Comparison of ENCODE assay signal across 8 cellular contexts in genomic region chr11:3920148-3920852, GRCh38.
DNase-seq lines count a peak whose midpoint lies in the region; ATAC-seq and TF ChIP-seq lines count a peak whose summit lies in the region.

No MANE protein-coding gene starts in this region.

- POLR2A ChIA-PET in CD4-positive, alpha-beta T cell (lab: Charles Lee): interaction anchor here (1.0 kb wide), 1 partner anchor 122 kb away, joined by 3 read pairs; no protein-coding TSS in a partner anchor

- CTCF ChIA-PET in CD4-positive, alpha-beta T cell (lab: Charles Lee): no interaction called here

- peak in 9 of 10 experiments; percentile 44 to 70 (median 60) for DNase-seq in CD4-positive, alpha-beta T cell
- DNase-seq in SW480 (ENCODE audit: low spot score): peak; percentile 79
- peak; percentile 75 for DNase-seq in activated naive CD8-positive, alpha-beta T cell treated with anti-CD3 and anti-CD28 coated beads, Interleukin-2, amount 50 U/mL, for 24 hours
- DNase-seq in psoas muscle: peak; percentile 60 to 65
- DNase-seq in NCI-H146 (lab: John Stamatoyannopoulos, UW): no peak
- no peak for DNase-seq in GM23338 (ENCODE audit: low spot score)

- H3K4me1 ChIP-seq in psoas muscle (peaks cover 20% of the 10 kb centered on the region), GM23338 (ENCODE audit: insufficient read depth) (no peaks in the 10 kb centered on the region)

- intact Hi-C loops in CD4-positive, alpha-beta T cell (cut with DNase I, micrococcal nuclease): no loop called here
- intact Hi-C loops in psoas muscle (cut with DNase I): no loop called here

- no peaks in the 10 kb centered on the region; the same call in 1 of the 2 replicates for H3K9me2 ChIP-seq in GM23338 (ENCODE audit: insufficient read depth)

- peaks cover 70% of the 10 kb centered on the region for H3K4me1 Mint-ChIP-seq in CD4-positive, alpha-beta T cell (ENCODE audit: low read depth)
- peaks cover 75% of the 10 kb centered on the region for H3K4me1 Mint-ChIP-seq in activated naive CD8-positive, alpha-beta T cell treated with anti-CD3 and anti-CD28 coated beads, Interleukin-2, amount 50 U/mL, for 24 hours
- no peaks in the 10 kb centered on the region for H3K4me1 Mint-ChIP-seq in GM23338

- no peaks in the 10 kb centered on the region for H3K27me3 ChIP-seq in CD4-positive, alpha-beta T cell (ENCODE audit: control insufficient read depth, insufficient read depth, low read length)
- H3K27me3 ChIP-seq in psoas muscle (ENCODE audit: insufficient read depth in 3 of 3, low read length in 2 of 3): no peaks in the 10 kb centered on the region
- no peaks in the 10 kb centered on the region for H3K27me3 ChIP-seq in GM23338 (ENCODE audit: insufficient read depth)

- no peaks in the 10 kb centered on the region for H3F3A ChIP-seq in GM23338 (replicated peaks; ENCODE audit: low read depth)

- ATAC-seq in CD4-positive, alpha-beta T cell (ENCODE audit: poor library complexity): peak; percentile 80
- ATAC-seq in HG02798 (IDR thresholded peaks at IDR 0.05; ENCODE audit: poor library complexity, unreplicated experiment): peak; percentile 74
- ATAC-seq in activated naive CD8-positive, alpha-beta T cell treated with anti-CD3 and anti-CD28 coated beads, Interleukin-2, amount 50 U/mL, for 24 hours: peak; percentile 80
- peak; percentile 56 to 67 (median 62) for ATAC-seq in psoas muscle
- ATAC-seq in GM18870 (IDR thresholded peaks at IDR 0.05; ENCODE audit: unreplicated experiment): no peak
- ATAC-seq in GM23338: no peak

- H4K20me1 ChIP-seq in GM23338 (replicated peaks; ENCODE audit: insufficient read depth): no peaks in the 10 kb centered on the region

- no peak for TF ChIP-seq CTCF in CD4-positive, alpha-beta T cell (IDR thresholded peaks at IDR 0.05)
- TF ChIP-seq CTCF in psoas muscle (IDR thresholded peaks at IDR 0.05) (no peak), GM23338 (conservative IDR thresholded peaks at IDR 0.05; ENCODE audit: low read depth in 2 of 2) (no peak)

- no peak overlapping the region for H3K4me3 ChIP-seq in psoas muscle
- no peak overlapping the region for H3K4me3 ChIP-seq in GM23338

- H3K27ac Mint-ChIP-seq in CD4-positive, alpha-beta T cell: peak overlapping the region; percentile 70
- peak overlapping the region; percentile 57 for H3K27ac Mint-ChIP-seq in activated naive CD8-positive, alpha-beta T cell treated with anti-CD3 and anti-CD28 coated beads, Interleukin-2, amount 50 U/mL, for 24 hours
- H3K27ac Mint-ChIP-seq in GM23338: no peak overlapping the region

- H3K4me3 Mint-ChIP-seq in CD4-positive, alpha-beta T cell: peak overlapping the region; percentile 48
- no peak overlapping the region for H3K4me3 Mint-ChIP-seq in activated naive CD8-positive, alpha-beta T cell treated with anti-CD3 and anti-CD28 coated beads, Interleukin-2, amount 50 U/mL, for 24 hours
- no peak overlapping the region for H3K4me3 Mint-ChIP-seq in GM23338

- H3K36me3 Mint-ChIP-seq in CD4-positive, alpha-beta T cell (ENCODE audit: low read depth): peaks cover 4% of the 10 kb centered on the region
- H3K36me3 Mint-ChIP-seq in activated naive CD8-positive, alpha-beta T cell treated with anti-CD3 and anti-CD28 coated beads, Interleukin-2, amount 50 U/mL, for 24 hours (ENCODE audit: low read depth): peaks cover 15% of the 10 kb centered on the region
- no peaks in the 10 kb centered on the region; the same call in 2 of the 3 replicates for H3K36me3 Mint-ChIP-seq in GM23338 (ENCODE audit: low read depth)

- no peaks in the 10 kb centered on the region for H3K79me2 ChIP-seq in GM23338 (replicated peaks; ENCODE audit: insufficient read depth)

- no peaks in the 10 kb centered on the region for H3K9me3 ChIP-seq in CD4-positive, alpha-beta T cell (ENCODE audit: control insufficient read depth, low read length)
- no peaks in the 10 kb centered on the region for H3K9me3 ChIP-seq in psoas muscle

- H3K36me3 ChIP-seq in psoas muscle (ENCODE audit: insufficient read depth in 1 of 2, low read depth in 1 of 2) (no peaks in the 10 kb centered on the region), GM23338 (ENCODE audit: insufficient read depth) (no peaks in the 10 kb centered on the region)

- 58 to 69% (median 64%) methylated on average over 2 of the region's 2 CpGs for WGBS in psoas muscle, 3 donors

- H3K4me2 ChIP-seq in GM23338: no peak overlapping the region

- H3K9me3 Mint-ChIP-seq in CD4-positive, alpha-beta T cell: no peaks in the 10 kb centered on the region
- no peaks in the 10 kb centered on the region for H3K9me3 Mint-ChIP-seq in activated naive CD8-positive, alpha-beta T cell treated with anti-CD3 and anti-CD28 coated beads, Interleukin-2, amount 50 U/mL, for 24 hours
- H3K9me3 Mint-ChIP-seq in GM23338: no peaks in the 10 kb centered on the region; the same call in 1 of the 3 replicates

- H3K27ac ChIP-seq in CD4-positive, alpha-beta T cell (ENCODE audit: low read depth, low read length): no peak overlapping the region
- H3K27ac ChIP-seq in psoas muscle (peak overlapping the region; percentile 54), GM23338 (ENCODE audit: low read depth) (no peak overlapping the region)

- no peaks in the 10 kb centered on the region for H3K27me3 Mint-ChIP-seq in CD4-positive, alpha-beta T cell
- no peaks in the 10 kb centered on the region for H3K27me3 Mint-ChIP-seq in activated naive CD8-positive, alpha-beta T cell treated with anti-CD3 and anti-CD28 coated beads, Interleukin-2, amount 50 U/mL, for 24 hours
- no peaks in the 10 kb centered on the region for H3K27me3 Mint-ChIP-seq in GM23338 (ENCODE audit: insufficient read depth, low read depth, poor library complexity)

- H2AFZ ChIP-seq in GM23338: no peak overlapping the region

TF ChIP-seq in GM23338, 12 proteins besides CTCF, POLR2A, EP300 and RAD21 (continues in another document):
- TF ChIP-seq ZNF462 (CRISPR knock-in tag; IDR thresholded peaks at IDR 0.05): no peak
- TF ChIP-seq CREB1 (CRISPR knock-in tag; IDR thresholded peaks at IDR 0.05; ENCODE audit: low read depth): no peak
- no peak for TF ChIP-seq ZNF114 (CRISPR knock-in tag; IDR thresholded peaks at IDR 0.05)

Comparison
In these comparisons a context has a peak if more than half of its experiments do, and no peak if none do; other contexts are left out.
1. ATAC-seq: peak in CD4-positive, alpha-beta T cell (single experiment), HG02798 (single experiment), activated naive CD8-positive, alpha-beta T cell treated with anti-CD3 and anti-CD28 coated beads, Interleukin-2, amount 50 U/mL, for 24 hours (single experiment) and psoas muscle (4 of 4); none in GM18870 (single experiment) and GM23338 (single experiment).
2. DNase-seq: peak in CD4-positive, alpha-beta T cell (9 of 10), SW480 (single experiment), activated naive CD8-positive, alpha-beta T cell treated with anti-CD3 and anti-CD28 coated beads, Interleukin-2, amount 50 U/mL, for 24 hours (single experiment) and psoas muscle (2 of 2); none in NCI-H146 (single experiment) and GM23338 (single experiment).